ENCODE assay signal across 9 cellular contexts in the genomic region with DNA sequence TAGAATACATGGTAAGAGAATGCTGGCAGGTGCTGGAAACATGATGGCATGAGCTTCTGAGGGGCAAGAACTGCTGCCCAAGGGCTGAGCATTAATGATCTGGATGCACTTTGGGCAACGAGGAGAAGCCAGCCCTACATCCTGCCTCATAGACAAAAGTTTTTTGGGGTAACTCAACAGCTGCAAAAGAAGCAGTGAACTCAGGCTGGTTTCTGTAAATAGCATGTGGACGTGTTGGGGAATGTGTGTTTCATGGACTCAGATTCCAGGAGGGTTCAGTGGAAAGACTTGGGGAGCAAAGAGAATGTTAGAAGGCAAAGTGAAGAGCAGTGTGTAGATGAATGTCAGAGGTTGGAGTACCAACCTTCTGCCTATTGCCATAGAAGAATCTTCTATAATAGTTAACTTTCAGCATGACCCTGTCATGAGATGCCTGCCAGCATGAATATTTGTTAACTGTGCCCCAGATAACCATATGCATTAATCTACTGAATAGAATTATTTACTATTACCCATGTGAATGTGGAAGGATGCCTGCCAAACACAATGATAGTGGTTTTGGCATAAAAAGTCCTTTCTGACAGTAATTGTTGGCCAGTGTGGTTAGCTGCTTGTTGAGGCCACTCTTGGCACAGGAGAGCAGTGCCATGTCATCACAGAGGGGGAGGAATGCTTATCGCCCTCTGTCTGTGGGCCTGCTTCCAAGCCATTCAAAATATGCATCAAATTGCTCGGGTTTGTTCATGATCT.
DNase-seq lines count a peak whose midpoint lies in the region; ATAC-seq, FAIRE-seq and TF ChIP-seq lines count a peak whose summit lies in the region.
"Had no signal": no experiment of that assay in that cellular context is flagged by ENCODE, and none has a peak within 500 bp of the region (broad histone marks: within the 10 kb centered on the region; RNA-seq: fewer than 3 reads in every experiment).

No MANE protein-coding gene starts in this region.

- CTCF ChIA-PET in K562 (lab: Yijun Ruan, JAX; ENCODE audit: low intra/inter-chr PET ratio): no interaction called here

- H3K9me1 ChIP-seq in K562 (ENCODE audit: control insufficient read depth, insufficient read depth, low read length): no peaks in the 10 kb centered on the region

- H3K79me2 ChIP-seq in K562 (ENCODE audit: control insufficient read depth, insufficient read depth, low read length): no peaks in the 10 kb centered on the region

- in situ Hi-C loops in K562 (cut with MboI): no loop called here

- H3K27me3 ChIP-seq in K562 (ENCODE audit: control insufficient read depth in 2 of 2, insufficient read depth in 2 of 2, low read length in 2 of 2) (no peaks in the 10 kb centered on the region), uterus (no peaks in the 10 kb centered on the region)
- H3K27me3 ChIP-seq: BLaER1 treated with 17β-estradiol and CSF1 and Interleukin-3, amounts not matched to agents 10 nM and 100 nM had no signal

- intact Hi-C loops in K562 (cut with micrococcal nuclease) (no loop called here), uterus (cut with DNase I; ENCODE audit: low total_unique reads) (no loop called here)

- no peak for TF ChIP-seq RAD21 in K562 (CRISPR knock-in tag; conservative IDR thresholded peaks at IDR 0.05 in 1 of 2, IDR thresholded peaks at IDR 0.05 in 1 of 2)

- H3K4me3 ChIP-seq in K562: no peak overlapping the region
- H3K4me3 ChIP-seq in uterus: no peak overlapping the region
- H3K4me3 ChIP-seq: BLaER1 treated with 17β-estradiol and CSF1 and Interleukin-3, amounts not matched to agents 10 nM and 100 nM had no signal

- no peak for TF ChIP-seq POLR2A in K562 (conservative IDR thresholded peaks at IDR 0.05)
- TF ChIP-seq POLR2A in uterus (IDR thresholded peaks at IDR 0.05): no peak

- POLR2A ChIA-PET in K562 (lab: Yijun Ruan, JAX): interaction anchor here (0.8 to 2.9 kb wide), 2 partner anchors 9 to 12 kb away, joined by 3 to 10 read pairs; no protein-coding TSS in a partner anchor

- H3K9me3 ChIP-seq in K562 (replicated peaks; ENCODE audit: control insufficient read depth, insufficient read depth, low read depth, low read length) (no peaks in the 10 kb centered on the region), uterus (no peaks in the 10 kb centered on the region)
- H3K9me3 ChIP-seq: BLaER1 treated with 17β-estradiol and CSF1 and Interleukin-3, amounts not matched to agents 10 nM and 100 nM had no signal

- TF ChIP-seq EP300 in K562 (IDR thresholded peaks at IDR 0.05; ENCODE audit: low read length): no peak

- BruUV-seq in K562 (replicated peaks; lab: Mats Ljungman, UMichigan): no TSS peak

- H3K9ac ChIP-seq in K562 (ENCODE audit: insufficient read depth in 1 of 2, low read depth in 2 of 2, low read length in 2 of 2): no peak overlapping the region
- H3K9ac ChIP-seq: BLaER1 treated with 17β-estradiol and CSF1 and Interleukin-3, amounts not matched to agents 10 nM and 100 nM had no signal

- H3K27ac ChIP-seq in K562 (ENCODE audit: extremely low read depth, low read depth, low read length) (no peak overlapping the region), uterus (peak overlapping the region; percentile 33 to 62)
- H3K27ac ChIP-seq: BLaER1 treated with 17β-estradiol and CSF1 and Interleukin-3, amounts not matched to agents 10 nM and 100 nM had no signal

- H3K4me2 ChIP-seq in K562 (ENCODE audit: insufficient read depth, low read length): no peak overlapping the region
- H3K4me2 ChIP-seq: BLaER1 treated with 17β-estradiol and CSF1 and Interleukin-3, amounts not matched to agents 10 nM and 100 nM had no signal

- ATAC-seq in K562 (peak; percentile 78), HG02885 (IDR thresholded peaks at IDR 0.05; ENCODE audit: poor library complexity, unreplicated experiment) (no peak), HG03139 (IDR thresholded peaks at IDR 0.05; ENCODE audit: unreplicated experiment) (no peak)

- TF ChIP-seq CTCF in K562 (IDR thresholded peaks at IDR 0.05 in 2 of 3, conservative IDR thresholded peaks at IDR 0.05 in 1 of 3; ENCODE audit: insufficient read depth in 2 of 3, low read depth in 1 of 3, low read length in 3 of 3) (peak; percentile 25 to 42 (median 26); a peak in 4 of 6 replicates), uterus (IDR thresholded peaks at IDR 0.05) (no peak)

- H2AFZ ChIP-seq in K562 (ENCODE audit: low read depth, low read length): no peak overlapping the region

- H3K36me3 ChIP-seq in K562 (ENCODE audit: control insufficient read depth, insufficient read depth, low read length) (peaks cover 48% of the 10 kb centered on the region; the same call in 2 of the 3 replicates), uterus (no peaks in the 10 kb centered on the region)
- H3K36me3 ChIP-seq: BLaER1 treated with 17β-estradiol and CSF1 and Interleukin-3, amounts not matched to agents 10 nM and 100 nM had no signal

- peaks cover 3% of the 10 kb centered on the region; the same call in 1 of the 2 replicates for H4K20me1 ChIP-seq in K562 (replicated peaks; ENCODE audit: control insufficient read depth, insufficient read depth, low read length)
- H4K20me1 ChIP-seq: BLaER1 treated with 17β-estradiol and CSF1 and Interleukin-3, amounts not matched to agents 10 nM and 100 nM had no signal

- H3K4me1 ChIP-seq in K562 (replicated peaks in 1 of 2; ENCODE audit: control insufficient read depth in 2 of 2, insufficient read depth in 2 of 2, low read length in 2 of 2) (no peaks in the 10 kb centered on the region; a peak in 1 of 5 replicates), uterus (no peaks in the 10 kb centered on the region)
- H3K4me1 ChIP-seq: BLaER1 treated with 17β-estradiol and CSF1 and Interleukin-3, amounts not matched to agents 10 nM and 100 nM had no signal

- DNase-seq in NCI-H1105 treated with DMSO at 0.1 percent for 48 hours (lab: John Stamatoyannopoulos, UW) (peak; percentile 16), NCI-H1105 (lab: John Stamatoyannopoulos, UW) (no peak), K562 (ENCODE audit: extremely low read depth in 1 of 4, low spot score in 3 of 4) (peak in 2 of 4 experiments; percentile 29 to 36), inferior parietal cortex (ENCODE audit: extremely low spot score) (peak; percentile 82), uterus (peak; percentile 37 to 44)
- DNase-seq in stimulated activated naive CD4-positive, alpha-beta T cell treated with Interleukin-2 at 50 U/mL for 16 hours (lab: John Stamatoyannopoulos, UW): no peak

- FAIRE-seq in K562 (lab: Jason Lieb, UNC): no peak

- WGBS in K562 (ENCODE audit: insufficient coverage, low coverage, missing lambda C conversion rate): 47% methylated on average over 4 of the region's 4 CpGs

TF ChIP-seq in K562, 482 proteins besides CTCF, POLR2A, EP300 and RAD21:
- TF ChIP-seq NFIC (IDR thresholded peaks at IDR 0.05): peak; percentile 79
- TF ChIP-seq NCOA4 (IDR thresholded peaks at IDR 0.05; ENCODE audit: partially characterized antibody): no peak
- peak; percentile 62 for TF ChIP-seq NFE2 (IDR thresholded peaks at IDR 0.05; ENCODE audit: low read depth)
- TF ChIP-seq VEZF1 (CRISPR knock-in tag; IDR thresholded peaks at IDR 0.05): peak; percentile 50; the same call in 1 of the 2 replicates
- TF ChIP-seq U2AF2 (optimal IDR thresholded peaks at IDR 0.05; ENCODE audit: low read depth, low read length): no peak
- no peak for TF ChIP-seq POLR2AphosphoS2 (IDR thresholded peaks at IDR 0.05; ENCODE audit: low read length)
- TF ChIP-seq RCOR1 (IDR thresholded peaks at IDR 0.05; ENCODE audit: borderline replicate concordance in 1 of 2, low read depth in 2 of 2, low read length in 2 of 2): 0 out of 4 replicates have a peak, but pooled peaks of 1 of the 2 experiments have one; percentile 28
- TF ChIP-seq MAFF (IDR thresholded peaks at IDR 0.05; ENCODE audit: low read length): peak; percentile 11; the same call in 1 of the 2 replicates
- TF ChIP-seq MAFK (IDR thresholded peaks at IDR 0.05; ENCODE audit: low read length): peak; percentile 20; the same call in 1 of the 2 replicates

Comparison
In these comparisons a context has a peak if more than half of its experiments do, and no peak if none do; other contexts are left out.
1. DNase-seq: peak in NCI-H1105 treated with DMSO at 0.1 percent for 48 hours (single experiment), inferior parietal cortex (single experiment) and uterus (2 of 2); none in NCI-H1105 (single experiment) and stimulated activated naive CD4-positive, alpha-beta T cell treated with Interleukin-2 at 50 U/mL for 16 hours (single experiment).
2. CTCF ChIP-seq: peak in K562 (3 of 3); none in uterus (0 of 4).